8 cellular contexts compared by ENCODE assay signal in the genomic region with DNA sequence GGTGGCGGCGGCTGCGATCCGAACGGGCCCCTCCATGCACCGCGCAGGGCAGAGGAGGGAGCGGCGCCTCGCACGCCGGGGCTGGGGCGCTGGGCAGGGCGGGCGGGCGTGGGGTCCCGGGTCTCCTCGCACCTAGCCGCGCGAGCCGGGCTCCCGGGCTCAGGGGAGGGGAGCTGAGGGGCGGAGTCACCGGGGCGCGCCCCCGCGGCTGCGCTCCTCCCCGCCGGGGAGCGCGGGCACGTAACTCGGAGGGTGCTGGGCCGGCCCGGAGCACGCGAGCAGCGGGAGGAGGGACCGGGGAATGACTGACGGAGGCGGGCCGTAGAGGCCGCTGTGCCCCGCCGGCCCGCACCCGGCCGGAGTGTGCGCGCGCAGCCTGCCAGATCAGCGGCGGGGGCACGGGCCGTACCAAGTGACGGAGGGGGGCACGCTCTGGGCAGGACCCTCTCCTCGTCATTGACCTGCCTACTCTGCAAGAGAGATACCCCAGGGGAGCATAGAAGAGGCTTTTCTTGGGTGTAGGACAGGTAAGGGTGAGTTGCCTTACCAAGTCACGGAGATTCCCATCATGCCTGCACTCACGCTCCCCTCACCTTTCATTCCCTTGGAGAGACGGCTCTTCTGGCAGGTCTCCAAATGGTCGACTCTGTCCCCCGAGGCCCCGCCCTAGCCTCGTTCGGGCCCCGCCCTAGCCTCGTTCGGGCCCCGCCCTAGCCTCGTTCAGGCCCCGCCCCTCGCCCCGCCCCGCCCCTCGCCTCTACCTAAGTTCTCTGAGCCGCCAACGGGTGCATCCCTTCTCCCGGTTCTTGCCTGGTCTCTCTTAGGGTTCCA. TPM values are rescaled to one million over a fixed set of nuclear protein-coding genes. Genes with fewer than 3 reads are reported as not detected.
A peak's percentile ranks its signal among the peaks of the same experiment; 100 is the strongest.
DNase-seq lines count a peak whose midpoint lies in the region; ATAC-seq and TF ChIP-seq lines count a peak whose summit lies in the region.

A gene with protein sequence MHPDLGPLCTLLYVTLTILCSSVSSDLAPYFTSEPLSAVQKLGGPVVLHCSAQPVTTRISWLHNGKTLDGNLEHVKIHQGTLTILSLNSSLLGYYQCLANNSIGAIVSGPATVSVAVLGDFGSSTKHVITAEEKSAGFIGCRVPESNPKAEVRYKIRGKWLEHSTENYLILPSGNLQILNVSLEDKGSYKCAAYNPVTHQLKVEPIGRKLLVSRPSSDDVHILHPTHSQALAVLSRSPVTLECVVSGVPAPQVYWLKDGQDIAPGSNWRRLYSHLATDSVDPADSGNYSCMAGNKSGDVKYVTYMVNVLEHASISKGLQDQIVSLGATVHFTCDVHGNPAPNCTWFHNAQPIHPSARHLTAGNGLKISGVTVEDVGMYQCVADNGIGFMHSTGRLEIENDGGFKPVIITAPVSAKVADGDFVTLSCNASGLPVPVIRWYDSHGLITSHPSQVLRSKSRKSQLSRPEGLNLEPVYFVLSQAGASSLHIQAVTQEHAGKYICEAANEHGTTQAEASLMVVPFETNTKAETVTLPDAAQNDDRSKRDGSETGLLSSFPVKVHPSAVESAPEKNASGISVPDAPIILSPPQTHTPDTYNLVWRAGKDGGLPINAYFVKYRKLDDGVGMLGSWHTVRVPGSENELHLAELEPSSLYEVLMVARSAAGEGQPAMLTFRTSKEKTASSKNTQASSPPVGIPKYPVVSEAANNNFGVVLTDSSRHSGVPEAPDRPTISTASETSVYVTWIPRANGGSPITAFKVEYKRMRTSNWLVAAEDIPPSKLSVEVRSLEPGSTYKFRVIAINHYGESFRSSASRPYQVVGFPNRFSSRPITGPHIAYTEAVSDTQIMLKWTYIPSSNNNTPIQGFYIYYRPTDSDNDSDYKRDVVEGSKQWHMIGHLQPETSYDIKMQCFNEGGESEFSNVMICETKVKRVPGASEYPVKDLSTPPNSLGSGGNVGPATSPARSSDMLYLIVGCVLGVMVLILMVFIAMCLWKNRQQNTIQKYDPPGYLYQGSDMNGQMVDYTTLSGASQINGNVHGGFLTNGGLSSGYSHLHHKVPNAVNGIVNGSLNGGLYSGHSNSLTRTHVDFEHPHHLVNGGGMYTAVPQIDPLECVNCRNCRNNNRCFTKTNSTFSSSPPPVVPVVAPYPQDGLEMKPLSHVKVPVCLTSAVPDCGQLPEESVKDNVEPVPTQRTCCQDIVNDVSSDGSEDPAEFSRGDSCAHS (N-terminal part only) (minus strand): TSS at position 188 of the 831 bp plus-strand sequence. CDS start 39,390 bp downstream, outside the sequence.

- ATAC-seq in GM19455 (IDR thresholded peaks at IDR 0.05; ENCODE audit: unreplicated experiment) = peak; percentile 99
- peak; percentile 88 for ATAC-seq in HG03575 (IDR thresholded peaks at IDR 0.05; ENCODE audit: extremely low read depth, insufficient number of reproducible peaks, low FRiP score, unreplicated experiment)

- H3K36me3 Mint-ChIP-seq in CD14-positive monocyte = no peaks in the 10 kb centered on the region

- peak within 1 kb of the TSS in 5 of 7 donors; percentile 44 to 85 (median 66) for H3K27ac Mint-ChIP-seq in CD14-positive monocyte

- no peak for TF ChIP-seq POLR2A in lower leg skin (IDR thresholded peaks at IDR 0.05)

- H3K4me1 Mint-ChIP-seq in CD14-positive monocyte = peaks cover 11% of the 10 kb centered on the region

- peak; percentile 63 for DNase-seq in CD14-positive monocyte (ENCODE audit: low spot score)
- peak; percentile 98 for DNase-seq in NCI-H774 (lab: John Stamatoyannopoulos, UW)
- peak; percentile 89 to 90 for DNase-seq in activated CD4-positive, alpha-beta T cell treated with anti-CD3 and anti-CD28 coated beads, Interleukin-2, amount 50 U/mL, for 48 hours
- DNase-seq in dermis microvascular lymphatic vessel endothelial cell (ENCODE audit: low read depth in 2 of 2) = peak; percentile 85 to 94
- DNase-seq in lower leg skin (ENCODE audit: low spot score in 2 of 2) = peak; percentile 88 to 97
- peak; percentile 90 for DNase-seq in stimulated activated CD4-positive, alpha-beta T cell treated with anti-CD3 and anti-CD28 coated beads, Interleukin-4, amount 100 ng/mL, for 24 hours

- H3K4me3 ChIP-seq in lower leg skin (ENCODE audit: low read depth, poor library complexity, severe bottlenecking) = peak within 1 kb of the TSS; percentile 83

- 0 to 1% methylated on average over 41 to 46 of the region's 82 CpGs for WGBS in lower leg skin, 2 donors

- H3K9me3 Mint-ChIP-seq in CD14-positive monocyte = peaks cover 0 to 9% (median 2%) of the 10 kb centered on the region in 7 donors

- H3K27me3 Mint-ChIP-seq in CD14-positive monocyte (ENCODE audit: low read depth in 3 of 3) = peaks cover 49 to 55% (median 50%) of the 10 kb centered on the region in 3 donors

- TF ChIP-seq CTCF in CD14-positive monocyte (IDR thresholded peaks at IDR 0.05) (no peak), lower leg skin (IDR thresholded peaks at IDR 0.05) (peak in 1 of 3 donors; percentile 48)

- peak within 1 kb of the TSS; percentile 75 to 90 for H3K4me3 Mint-ChIP-seq in CD14-positive monocyte

- intact Hi-C loops in CD14-positive monocyte (cut with micrococcal nuclease) (no loop called here), lower leg skin (cut with DNase I; ENCODE audit: low total_unique reads) (loop anchor here (5.0 kb wide), 1 partner anchor 121 kb away; no protein-coding TSS in a partner anchor)

RNA-seq across cellular contexts. Expression of the gene that starts here (rescaled TPM):
- polyA plus RNA-seq in CD14-positive monocyte = not detected
- total RNA-seq in dermis microvascular lymphatic vessel endothelial cell = 1.8 and 4.8 TPM in 2 replicates
- 10 to 100 TPM; 12.3 to 21.0 (median 18.0) TPM for total RNA-seq in lower leg skin

Comparison
In these comparisons a context has a peak if more than half of its experiments do, and no peak if none do; other contexts are left out.
1. Peak in every context shown above with its lines: DNase-seq, ATAC-seq and H3K4me3 ChIP-seq.
2. Peak in DNase-seq in CD14-positive monocyte; RNA of the gene not detected or under 1 TPM.